In genomic region chr14:106722813-106723212, GRCh38 we compare ENCODE assay signal across 7 cellular contexts.
A peak's percentile ranks its signal among the peaks of the same experiment; 100 is the strongest.
DNase-seq lines count a peak whose midpoint lies in the region; ATAC-seq, FAIRE-seq and TF ChIP-seq lines count a peak whose summit lies in the region.
"Not testable (repeated sequence)": the region's sequence is repeated elsewhere in the genome, so short reads cannot be mapped to it uniquely, and the experiment has no call there.

No MANE protein-coding gene starts in this region.

- not testable (repeated sequence) for H3K27me3 Mint-ChIP-seq in CD4-positive, alpha-beta T cell; T-helper 17 cell; activated CD4-positive, alpha-beta memory T cell treated with anti-CD3 and anti-CD28 coated beads, Interleukin-2, amount 10 ng/mL, durations not matched to agents 7 days and 5 days; activated T-helper 17 cell treated with anti-CD3 and anti-CD28 coated beads, Interleukin-2, amount 50 U/mL, for 72 hours; natural killer cell treated with Interleukin-12 subunit alpha and Interleukin-12 subunit beta and Interleukin-15 and Interleukin-18, amount 100 ng/mL, for 72 hours

- intact Hi-C loops in CD4-positive, alpha-beta T cell (cut with DNase I, micrococcal nuclease): not testable (repeated sequence)

- H3K27me3 ChIP-seq in CD4-positive, alpha-beta T cell (ENCODE audit: control insufficient read depth, insufficient read depth, low read length); DOHH2 (ENCODE audit: control insufficient read depth, low read length): not testable (repeated sequence)

- H4K20me1 ChIP-seq in DOHH2 (ENCODE audit: control insufficient read depth, insufficient read depth, low read depth, low read length): not testable (repeated sequence)

- peaks cover 59% of the 10 kb centered on the region for H3K4me1 Mint-ChIP-seq in CD4-positive, alpha-beta T cell (ENCODE audit: low read depth)
- H3K4me1 Mint-ChIP-seq in T-helper 17 cell: peaks cover 38% of the 10 kb centered on the region
- H3K4me1 Mint-ChIP-seq in activated CD4-positive, alpha-beta memory T cell treated with anti-CD3 and anti-CD28 coated beads, Interleukin-2, amount 10 ng/mL, durations not matched to agents 7 days and 5 days: peaks cover 46% of the 10 kb centered on the region
- H3K4me1 Mint-ChIP-seq in activated T-helper 17 cell treated with anti-CD3 and anti-CD28 coated beads, Interleukin-2, amount 50 U/mL, for 72 hours: peaks cover 39% of the 10 kb centered on the region
- H3K4me1 Mint-ChIP-seq in natural killer cell treated with Interleukin-12 subunit alpha and Interleukin-12 subunit beta and Interleukin-15 and Interleukin-18, amount 100 ng/mL, for 72 hours (ENCODE audit: low read depth in 2 of 2): peaks cover 11 to 59% of the 10 kb centered on the region in 2 donors

- peak; percentile 33 for ATAC-seq in CD4-positive, alpha-beta T cell (ENCODE audit: poor library complexity)
- peak; percentile 75 for ATAC-seq in T-helper 17 cell
- peak; percentile 54 for ATAC-seq in activated T-helper 17 cell treated with anti-CD3 and anti-CD28 coated beads, Interleukin-2, amount 50 U/mL, for 72 hours (replicated peaks)
- not testable (repeated sequence) for ATAC-seq in natural killer cell treated with Interleukin-12 subunit alpha and Interleukin-12 subunit beta and Interleukin-15 and Interleukin-18, amount 100 ng/mL, for 72 hours

- peak; percentile 66 for FAIRE-seq in colon (lab: Jason Lieb, UNC)

- H3K4me3 Mint-ChIP-seq in CD4-positive, alpha-beta T cell: peak overlapping the region; percentile 57
- H3K4me3 Mint-ChIP-seq in T-helper 17 cell: peak overlapping the region; percentile 84
- H3K4me3 Mint-ChIP-seq in activated CD4-positive, alpha-beta memory T cell treated with anti-CD3 and anti-CD28 coated beads, Interleukin-2, amount 10 ng/mL, durations not matched to agents 7 days and 5 days: not testable (repeated sequence)
- H3K4me3 Mint-ChIP-seq in activated T-helper 17 cell treated with anti-CD3 and anti-CD28 coated beads, Interleukin-2, amount 50 U/mL, for 72 hours: peak overlapping the region; percentile 45
- peak overlapping the region; percentile 76 for H3K4me3 Mint-ChIP-seq in natural killer cell treated with Interleukin-12 subunit alpha and Interleukin-12 subunit beta and Interleukin-15 and Interleukin-18, amount 100 ng/mL, for 72 hours

- CTCF ChIA-PET in CD4-positive, alpha-beta T cell (lab: Charles Lee); activated CD4-positive, alpha-beta memory T cell treated with anti-CD3 and anti-CD28 coated beads, Interleukin-2, amount 10 ng/mL, durations not matched to agents 7 days and 5 days (lab: Charles Lee): not testable (repeated sequence)

- POLR2A ChIA-PET in CD4-positive, alpha-beta T cell (lab: Charles Lee); activated CD4-positive, alpha-beta memory T cell treated with anti-CD3 and anti-CD28 coated beads, Interleukin-2, amount 10 ng/mL, durations not matched to agents 7 days and 5 days (lab: Charles Lee): not testable (repeated sequence)

- H3K36me3 ChIP-seq in DOHH2 (ENCODE audit: control insufficient read depth, low read length): not testable (repeated sequence)

- H3K4me3 ChIP-seq in DOHH2 (ENCODE audit: low read length): not testable (repeated sequence)

- H3K27ac Mint-ChIP-seq in CD4-positive, alpha-beta T cell: peak overlapping the region; percentile 83
- peak overlapping the region; percentile 95 for H3K27ac Mint-ChIP-seq in T-helper 17 cell
- H3K27ac Mint-ChIP-seq in activated CD4-positive, alpha-beta memory T cell treated with anti-CD3 and anti-CD28 coated beads, Interleukin-2, amount 10 ng/mL, durations not matched to agents 7 days and 5 days: peak overlapping the region; percentile 83
- peak overlapping the region; percentile 67 for H3K27ac Mint-ChIP-seq in activated T-helper 17 cell treated with anti-CD3 and anti-CD28 coated beads, Interleukin-2, amount 50 U/mL, for 72 hours
- H3K27ac Mint-ChIP-seq in natural killer cell treated with Interleukin-12 subunit alpha and Interleukin-12 subunit beta and Interleukin-15 and Interleukin-18, amount 100 ng/mL, for 72 hours: peak overlapping the region in 1 of 2 donors; percentile 63

- not testable (repeated sequence) for H3K9me3 ChIP-seq in CD4-positive, alpha-beta T cell (ENCODE audit: control insufficient read depth, low read length); DOHH2 (ENCODE audit: control insufficient read depth, insufficient read depth, low read length); T-helper 17 cell (ENCODE audit: control insufficient read depth, low read length, poor library complexity, severe bottlenecking)

- not testable (repeated sequence) for DNase-seq in CD4-positive, alpha-beta T cell; T-helper 17 cell; activated CD4-positive, alpha-beta memory T cell treated with anti-CD3 and anti-CD28 coated beads, Interleukin-2, amount 10 ng/mL, durations not matched to agents 7 days and 5 days; natural killer cell treated with Interleukin-12 subunit alpha and Interleukin-12 subunit beta and Interleukin-15 and Interleukin-18, amount 100 ng/mL, for 72 hours (ENCODE audit: low spot score)

- H3K4me1 ChIP-seq in DOHH2 (ENCODE audit: control insufficient read depth, low read length): peaks cover 47% of the 10 kb centered on the region

- H3K9me3 Mint-ChIP-seq in CD4-positive, alpha-beta T cell; activated CD4-positive, alpha-beta memory T cell treated with anti-CD3 and anti-CD28 coated beads, Interleukin-2, amount 10 ng/mL, durations not matched to agents 7 days and 5 days; activated T-helper 17 cell treated with anti-CD3 and anti-CD28 coated beads, Interleukin-2, amount 50 U/mL, for 72 hours; natural killer cell treated with Interleukin-12 subunit alpha and Interleukin-12 subunit beta and Interleukin-15 and Interleukin-18, amount 100 ng/mL, for 72 hours: not testable (repeated sequence)

- not testable (repeated sequence) for H3F3A ChIP-seq in DOHH2 (ENCODE audit: control insufficient read depth, insufficient read depth)

- H3K79me2 ChIP-seq in DOHH2 (ENCODE audit: control insufficient read depth, low read length): not testable (repeated sequence)

- not testable (repeated sequence) for TF ChIP-seq CTCF in CD4-positive, alpha-beta T cell (IDR thresholded peaks at IDR 0.05); DOHH2 (IDR thresholded peaks at IDR 0.05; ENCODE audit: low read depth, low read length, poor library complexity, severe bottlenecking)

- not testable (repeated sequence) for H3K9me2 ChIP-seq in DOHH2 (replicated peaks; ENCODE audit: control insufficient read depth, low read length)

- not testable (repeated sequence) for H3K27ac ChIP-seq in CD4-positive, alpha-beta T cell (ENCODE audit: low read depth, low read length)
- peak overlapping the region; percentile 75 for H3K27ac ChIP-seq in DOHH2 (ENCODE audit: low read depth, low read length)

- H3K4me2 ChIP-seq in DOHH2 (ENCODE audit: low read length): not testable (repeated sequence)

- H3K36me3 Mint-ChIP-seq in CD4-positive, alpha-beta T cell (ENCODE audit: low read depth); T-helper 17 cell (ENCODE audit: low read depth); activated CD4-positive, alpha-beta memory T cell treated with anti-CD3 and anti-CD28 coated beads, Interleukin-2, amount 10 ng/mL, durations not matched to agents 7 days and 5 days (ENCODE audit: low read depth); activated T-helper 17 cell treated with anti-CD3 and anti-CD28 coated beads, Interleukin-2, amount 50 U/mL, for 72 hours (ENCODE audit: low read depth); natural killer cell treated with Interleukin-12 subunit alpha and Interleukin-12 subunit beta and Interleukin-15 and Interleukin-18, amount 100 ng/mL, for 72 hours: not testable (repeated sequence)
